ENCODE assay signal across 21 cellular contexts in the genomic region with DNA sequence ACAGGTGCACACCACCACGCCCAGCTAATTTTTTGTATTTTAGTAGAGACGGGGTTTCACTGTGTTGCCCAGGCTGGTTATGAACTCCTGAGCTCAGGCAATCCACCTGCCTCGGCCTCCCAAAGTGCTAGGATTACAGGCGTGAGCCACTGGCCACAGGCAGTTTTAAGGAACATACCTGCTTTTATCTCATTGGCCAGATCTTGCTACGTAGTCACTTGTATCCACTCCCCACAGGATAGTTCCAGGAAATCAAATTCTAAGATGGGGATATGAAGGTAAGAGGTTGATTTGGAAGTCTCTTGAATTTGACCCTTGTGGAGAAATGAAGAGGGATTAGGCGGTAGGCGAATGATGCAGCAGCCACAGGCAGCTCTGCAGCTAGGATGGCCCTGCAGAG. TPM values are rescaled to one million over a fixed set of nuclear protein-coding genes. Genes with fewer than 3 reads are reported as not detected.
"Had no signal": no experiment of that assay in that cellular context is flagged by ENCODE, and none has a peak within 500 bp of the region (broad histone marks: within the 10 kb centered on the region; RNA-seq: fewer than 3 reads in every experiment).

No MANE protein-coding gene starts in this region.

- H3K9me3 Mint-ChIP-seq: mesothelial cell of epicardium; natural killer cell treated with Interleukin-12 subunit alpha and Interleukin-12 subunit beta and Interleukin-15 and Interleukin-18, amount 100 ng/mL, for 72 hours; stimulated activated memory B cell treated with anti-CD40 and anti-IgM and Interleukin-4, amounts not matched to agents 10 μg/mL and 1 μg/mL and 100 μg/mL, for 72 hours had no signal

- H3K27ac ChIP-seq: esophagus squamous epithelium, gastroesophageal sphincter, pancreas, stomach, thoracic aorta, transverse colon had no signal

- H3K27ac Mint-ChIP-seq: mesothelial cell of epicardium; natural killer cell treated with Interleukin-12 subunit alpha and Interleukin-12 subunit beta and Interleukin-15 and Interleukin-18, amount 100 ng/mL, for 72 hours; progenitor cell of endocrine pancreas; stimulated activated memory B cell treated with anti-CD40 and anti-IgM and Interleukin-4, amounts not matched to agents 10 μg/mL and 1 μg/mL and 100 μg/mL, for 72 hours had no signal

- H3K4me1 ChIP-seq: gastroesophageal sphincter, pancreas had no signal

- H3K4me3 ChIP-seq: esophagus squamous epithelium, gastroesophageal sphincter, pancreas, stomach, thoracic aorta, transverse colon had no signal

- H3K36me3 ChIP-seq: esophagus squamous epithelium, gastroesophageal sphincter, pancreas, stomach, thoracic aorta, transverse colon had no signal

- H3K36me3 Mint-ChIP-seq: mesothelial cell of epicardium; natural killer cell treated with Interleukin-12 subunit alpha and Interleukin-12 subunit beta and Interleukin-15 and Interleukin-18, amount 100 ng/mL, for 72 hours; stimulated activated memory B cell treated with anti-CD40 and anti-IgM and Interleukin-4, amounts not matched to agents 10 μg/mL and 1 μg/mL and 100 μg/mL, for 72 hours had no signal

- FAIRE-seq: pancreas had no signal

- ATAC-seq: gastroesophageal sphincter; left lobe of liver; natural killer cell treated with Interleukin-12 subunit alpha and Interleukin-12 subunit beta and Interleukin-15 and Interleukin-18, amount 100 ng/mL, for 72 hours; pancreas; right cardiac atrium; stimulated activated memory B cell treated with anti-CD40 and anti-IgM and Interleukin-4, amounts not matched to agents 10 μg/mL and 1 μg/mL and 100 μg/mL, for 72 hours had no signal

- DNase-seq: dermis blood vessel endothelial cell; esophagus squamous epithelium; foreskin fibroblast; glutamatergic neuron; islet precursor cell; occipital lobe; right cardiac atrium; stimulated activated CD4-positive, alpha-beta T cell treated with anti-CD3 and anti-CD28 coated beads, Interleukin-15, amount 100 ng/mL, for 24 hours; stimulated activated CD4-positive, alpha-beta T cell treated with anti-CD3 and anti-CD28 coated beads, Interleukin-1b, Interleukin-23, amount 100 ng/mL, for 48 hours; stimulated activated CD4-positive, alpha-beta T cell treated with anti-CD3 and anti-CD28 coated beads, Interleukin-4, amount 100 ng/mL, for 24 hours; stomach; substantia nigra; transverse colon had no signal

- H3K4me3 Mint-ChIP-seq: mesothelial cell of epicardium; natural killer cell treated with Interleukin-12 subunit alpha and Interleukin-12 subunit beta and Interleukin-15 and Interleukin-18, amount 100 ng/mL, for 72 hours; stimulated activated memory B cell treated with anti-CD40 and anti-IgM and Interleukin-4, amounts not matched to agents 10 μg/mL and 1 μg/mL and 100 μg/mL, for 72 hours had no signal

- H3K27me3 ChIP-seq: esophagus squamous epithelium, gastroesophageal sphincter, pancreas, stomach, transverse colon had no signal

- H3K4me1 Mint-ChIP-seq: mesothelial cell of epicardium had no signal

- H3K9me3 ChIP-seq: esophagus squamous epithelium, gastroesophageal sphincter, pancreas, stomach, thoracic aorta, transverse colon had no signal

RNA-seq across cellular contexts. Expression of a gene that starts 8.8 kb away (rescaled TPM):
- total RNA-seq: dermis blood vessel endothelial cell; natural killer cell treated with Interleukin-12 subunit alpha and Interleukin-12 subunit beta and Interleukin-15 and Interleukin-18, amount 100 ng/mL, for 72 hours; occipital lobe had no signal
